ENCODE assay signal across 23 cellular contexts in genomic region chr1:3922851-3923250, GRCh38. TPM values are rescaled to one million over a fixed set of nuclear protein-coding genes. Genes with fewer than 3 reads are reported as not detected.
DNase-seq lines count a peak whose midpoint lies in the region; ATAC-seq and TF ChIP-seq lines count a peak whose summit lies in the region.
"Had no signal": no experiment of that assay in that cellular context is flagged by ENCODE, and none has a peak within 500 bp of the region (broad histone marks: within the 10 kb centered on the region; RNA-seq: fewer than 3 reads in every experiment).

No MANE protein-coding gene starts in this region.

- POLR2A ChIA-PET in activated CD4-positive, alpha-beta T cell treated with anti-CD3 and anti-CD28 coated beads, Interleukin-2, amount 10 ng/mL, durations not matched to agents 7 days and 5 days (lab: Charles Lee) = no interaction called here
- POLR2A ChIA-PET in activated CD4-positive, alpha-beta memory T cell treated with anti-CD3 and anti-CD28 coated beads, Interleukin-2, amount 10 ng/mL, durations not matched to agents 7 days and 5 days (lab: Charles Lee) = no interaction called here

- no peaks in the 10 kb centered on the region for H3K36me3 Mint-ChIP-seq in activated CD4-positive, alpha-beta T cell treated with anti-CD3 and anti-CD28 coated beads, Interleukin-2, amount 10 ng/mL, durations not matched to agents 7 days and 5 days (ENCODE audit: low read depth)
- no peaks in the 10 kb centered on the region for H3K36me3 Mint-ChIP-seq in activated CD4-positive, alpha-beta memory T cell treated with anti-CD3 and anti-CD28 coated beads, Interleukin-2, amount 10 ng/mL, durations not matched to agents 7 days and 5 days (ENCODE audit: low read depth)

- no peak overlapping the region for H3K4me3 Mint-ChIP-seq in activated CD4-positive, alpha-beta T cell treated with anti-CD3 and anti-CD28 coated beads, Interleukin-2, amount 10 ng/mL, durations not matched to agents 7 days and 5 days
- H3K4me3 Mint-ChIP-seq in stimulated activated naive CD8-positive, alpha-beta T cell treated with anti-CD3 and anti-CD28 coated beads, Interleukin-15, amount 100 ng/mL, for 72 hours = no peak overlapping the region
- no peak overlapping the region for H3K4me3 Mint-ChIP-seq in activated CD4-positive, alpha-beta memory T cell treated with anti-CD3 and anti-CD28 coated beads, Interleukin-2, amount 10 ng/mL, durations not matched to agents 7 days and 5 days
- H3K4me3 Mint-ChIP-seq: B cell, GM23338 had no signal

- no peak for TF ChIP-seq CTCF in Peyer's patch (IDR thresholded peaks at IDR 0.05)

- H3K4me1 ChIP-seq in aorta (ENCODE audit: control insufficient read depth in 1 of 2, insufficient read depth in 2 of 2, low read length in 2 of 2) (no peaks in the 10 kb centered on the region), Peyer's patch (no peaks in the 10 kb centered on the region)

- CTCF ChIA-PET in activated CD4-positive, alpha-beta T cell treated with anti-CD3 and anti-CD28 coated beads, Interleukin-2, amount 10 ng/mL, durations not matched to agents 7 days and 5 days (lab: Charles Lee) = no interaction called here
- CTCF ChIA-PET in activated CD4-positive, alpha-beta memory T cell treated with anti-CD3 and anti-CD28 coated beads, Interleukin-2, amount 10 ng/mL, durations not matched to agents 7 days and 5 days (lab: Charles Lee) = no interaction called here

- no peak for TF ChIP-seq POLR2A in Peyer's patch (IDR thresholded peaks at IDR 0.05)

- H3K27me3 Mint-ChIP-seq in activated CD4-positive, alpha-beta T cell treated with anti-CD3 and anti-CD28 coated beads, Interleukin-2, amount 10 ng/mL, durations not matched to agents 7 days and 5 days = no peaks in the 10 kb centered on the region
- H3K27me3 Mint-ChIP-seq in stimulated activated naive CD8-positive, alpha-beta T cell treated with anti-CD3 and anti-CD28 coated beads, Interleukin-15, amount 100 ng/mL, for 72 hours = peaks cover 8% of the 10 kb centered on the region
- no peaks in the 10 kb centered on the region for H3K27me3 Mint-ChIP-seq in activated CD4-positive, alpha-beta memory T cell treated with anti-CD3 and anti-CD28 coated beads, Interleukin-2, amount 10 ng/mL, durations not matched to agents 7 days and 5 days
- H3K27me3 Mint-ChIP-seq: B cell had no signal

- H3K36me3 ChIP-seq in aorta (ENCODE audit: control insufficient read depth in 1 of 2, insufficient read depth in 2 of 2, low read length in 1 of 2) (no peaks in the 10 kb centered on the region), Peyer's patch (no peaks in the 10 kb centered on the region)
- H3K36me3 ChIP-seq: MG63 had no signal

- 55 to 58% methylated on average over 6 of the region's 6 CpGs for WGBS in aorta, 2 donors

- H3K27ac Mint-ChIP-seq in activated CD4-positive, alpha-beta T cell treated with anti-CD3 and anti-CD28 coated beads, Interleukin-2, amount 10 ng/mL, durations not matched to agents 7 days and 5 days = peak overlapping the region; percentile 55
- H3K27ac Mint-ChIP-seq in stimulated activated naive CD8-positive, alpha-beta T cell treated with anti-CD3 and anti-CD28 coated beads, Interleukin-15, amount 100 ng/mL, for 72 hours = no peak overlapping the region
- peak overlapping the region; percentile 40 for H3K27ac Mint-ChIP-seq in activated CD4-positive, alpha-beta memory T cell treated with anti-CD3 and anti-CD28 coated beads, Interleukin-2, amount 10 ng/mL, durations not matched to agents 7 days and 5 days
- H3K27ac Mint-ChIP-seq: B cell; CD4-positive, alpha-beta T cell; GM23338; IgD-negative memory B cell had no signal

- no peaks in the 10 kb centered on the region for H3K9me3 Mint-ChIP-seq in activated CD4-positive, alpha-beta T cell treated with anti-CD3 and anti-CD28 coated beads, Interleukin-2, amount 10 ng/mL, durations not matched to agents 7 days and 5 days
- H3K9me3 Mint-ChIP-seq in stimulated activated naive CD8-positive, alpha-beta T cell treated with anti-CD3 and anti-CD28 coated beads, Interleukin-15, amount 100 ng/mL, for 72 hours = peaks cover 0 to 4% of the 10 kb centered on the region in 2 donors
- H3K9me3 Mint-ChIP-seq in activated CD4-positive, alpha-beta memory T cell treated with anti-CD3 and anti-CD28 coated beads, Interleukin-2, amount 10 ng/mL, durations not matched to agents 7 days and 5 days = no peaks in the 10 kb centered on the region
- H3K9me3 Mint-ChIP-seq: CD4-positive, alpha-beta T cell had no signal

- ATAC-seq in stimulated activated naive CD8-positive, alpha-beta T cell treated with anti-CD3 and anti-CD28 coated beads, Interleukin-15, amount 100 ng/mL, for 72 hours = peak; percentile 47
- no peak for ATAC-seq in stimulated activated naive CD8-positive, alpha-beta T cell treated with anti-CD3 and anti-CD28 coated beads, Interleukin-15, Interleukin-2, amounts not matched to agents 100 U/mL and 50 U/mL, for 24 hours
- ATAC-seq in aorta (ENCODE audit: low FRiP score) = peak; percentile 34
- no peak for ATAC-seq in GM21576 (IDR thresholded peaks at IDR 0.05; ENCODE audit: unreplicated experiment)
- ATAC-seq: GM23338 had no signal

- H3K27me3 ChIP-seq in aorta (ENCODE audit: control insufficient read depth in 1 of 2, insufficient read depth in 2 of 2, low read length in 1 of 2) = no peaks in the 10 kb centered on the region
- no peaks in the 10 kb centered on the region for H3K27me3 ChIP-seq in Peyer's patch
- H3K27me3 ChIP-seq: MG63 had no signal

- no peak overlapping the region for H3K27ac ChIP-seq in aorta (ENCODE audit: low read depth in 1 of 2, low read length in 2 of 2)
- no peak overlapping the region for H3K27ac ChIP-seq in Peyer's patch

- peaks cover 11% of the 10 kb centered on the region for H3K4me1 Mint-ChIP-seq in activated CD4-positive, alpha-beta T cell treated with anti-CD3 and anti-CD28 coated beads, Interleukin-2, amount 10 ng/mL, durations not matched to agents 7 days and 5 days
- H3K4me1 Mint-ChIP-seq in stimulated activated naive CD8-positive, alpha-beta T cell treated with anti-CD3 and anti-CD28 coated beads, Interleukin-15, amount 100 ng/mL, for 72 hours = peaks cover 5% of the 10 kb centered on the region
- H3K4me1 Mint-ChIP-seq in activated CD4-positive, alpha-beta memory T cell treated with anti-CD3 and anti-CD28 coated beads, Interleukin-2, amount 10 ng/mL, durations not matched to agents 7 days and 5 days = peaks cover 15% of the 10 kb centered on the region
- H3K4me1 Mint-ChIP-seq: B cell, GM23338 had no signal

- no peak overlapping the region for H3K4me3 ChIP-seq in aorta (ENCODE audit: low read length in 2 of 2)
- no peak overlapping the region for H3K4me3 ChIP-seq in Peyer's patch
- H3K4me3 ChIP-seq: GM23338, MG63 had no signal

- H3K9me3 ChIP-seq in aorta (ENCODE audit: control insufficient read depth, low read length) = no peaks in the 10 kb centered on the region
- H3K9me3 ChIP-seq in Peyer's patch = no peaks in the 10 kb centered on the region
- H3K9me3 ChIP-seq: MG63 had no signal

- intact Hi-C loops in aorta (cut with DNase I) = no loop called here

- DNase-seq in activated CD4-positive, alpha-beta T cell treated with anti-CD3 and anti-CD28 coated beads, Interleukin-2, amount 10 ng/mL, durations not matched to agents 7 days and 5 days = no peak
- DNase-seq in activated CD4-positive, alpha-beta T cell treated with anti-CD3 and anti-CD28 coated beads for 1 hour = no peak
- no peak for DNase-seq in stimulated activated naive CD8-positive, alpha-beta T cell treated with anti-CD3 and anti-CD28 coated beads, Interleukin-15, amount 100 ng/mL, for 72 hours
- DNase-seq in stimulated activated naive CD8-positive, alpha-beta T cell treated with anti-CD3 and anti-CD28 coated beads, Interleukin-15, Interleukin-2, amounts not matched to agents 100 U/mL and 50 U/mL, for 24 hours = no peak
- no peak for DNase-seq in activated CD4-positive, alpha-beta memory T cell treated with anti-CD3 and anti-CD28 coated beads, Interleukin-2, amount 10 ng/mL, durations not matched to agents 7 days and 5 days
- DNase-seq in aorta = peak in 1 of 2 donors; percentile 61
- no peak for DNase-seq in Peyer's patch
- DNase-seq: 8988T, DMS153, GDM1, HCEC 1CT, Kasumi-1, MG63, NCI-H1092, NCI-H146, NCI-H2081, NCI-H2171 treated with DMSO at 0.1 percent for 48 hours, NCI-H748 treated with DMSO at 0.1 percent for 48 hours had no signal

RNA-seq across cellular contexts. Expression of gene C1orf174, which starts 22.8 kb away (rescaled TPM):
- 10 to 100 TPM; 29.4 to 31.1 TPM for total RNA-seq in activated CD4-positive, alpha-beta T cell treated with anti-CD3 and anti-CD28 coated beads, Interleukin-2, amount 10 ng/mL, durations not matched to agents 7 days and 5 days
- total RNA-seq in activated CD4-positive, alpha-beta memory T cell treated with anti-CD3 and anti-CD28 coated beads, Interleukin-2, amount 10 ng/mL, durations not matched to agents 7 days and 5 days = 10 to 100 TPM; 24.1 to 25.5 TPM
- total RNA-seq in aorta (10 to 100 TPM; 16.7 to 19.8 TPM), Peyer's patch (10 to 100 TPM; 20.1 to 37.1 (median 31.4) TPM)
- 10 to 100 TPM; 12.6 to 15.6 TPM for polyA plus RNA-seq in aorta

Comparison
In these comparisons a context has a peak if more than half of its experiments do, and no peak if none do; other contexts are left out.
1. ATAC-seq: peak in stimulated activated naive CD8-positive, alpha-beta T cell treated with anti-CD3 and anti-CD28 coated beads, Interleukin-15, amount 100 ng/mL, for 72 hours (single experiment) and aorta (single experiment); none in stimulated activated naive CD8-positive, alpha-beta T cell treated with anti-CD3 and anti-CD28 coated beads, Interleukin-15, Interleukin-2, amounts not matched to agents 100 U/mL and 50 U/mL, for 24 hours (single experiment) and GM21576 (single experiment).
2. H3K27ac Mint-ChIP-seq: peak in activated CD4-positive, alpha-beta T cell treated with anti-CD3 and anti-CD28 coated beads, Interleukin-2, amount 10 ng/mL, durations not matched to agents 7 days and 5 days (single experiment) and activated CD4-positive, alpha-beta memory T cell treated with anti-CD3 and anti-CD28 coated beads, Interleukin-2, amount 10 ng/mL, durations not matched to agents 7 days and 5 days (single experiment); none in stimulated activated naive CD8-positive, alpha-beta T cell treated with anti-CD3 and anti-CD28 coated beads, Interleukin-15, amount 100 ng/mL, for 72 hours (0 of 2).